35 cellular contexts compared by ENCODE assay signal in the genomic region with DNA sequence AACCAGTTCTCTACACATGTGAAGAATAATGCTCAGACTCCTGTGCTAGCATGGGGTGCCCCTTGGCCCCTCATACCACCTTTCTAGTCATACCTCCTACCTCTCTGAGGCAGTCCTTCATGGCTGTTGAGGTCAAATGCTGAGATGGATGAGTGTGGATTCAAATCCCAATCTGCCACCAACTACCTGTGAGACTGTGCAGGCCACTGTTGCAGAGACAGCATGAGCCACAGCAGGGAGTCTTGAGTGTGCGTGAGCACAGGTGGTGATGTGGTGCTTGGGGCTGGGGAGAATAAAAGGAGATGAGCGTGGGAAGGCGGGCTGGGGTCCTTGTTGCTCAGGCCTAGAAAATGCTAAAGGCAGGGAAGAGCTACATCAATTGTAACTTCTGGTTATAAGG.
"Had no signal": no experiment of that assay in that cellular context is flagged by ENCODE, and none has a peak within 500 bp of the region (broad histone marks: within the 10 kb centered on the region; RNA-seq: fewer than 3 reads in every experiment).

No MANE protein-coding gene starts in this region.

- H3K4me1 Mint-ChIP-seq: activated CD4-positive, alpha-beta T cell treated with anti-CD3 and anti-CD28 coated beads for 36 hours; activated CD4-positive, alpha-beta T cell treated with anti-CD3 and anti-CD28 coated beads, Interleukin-2, amount 10 ng/mL, durations not matched to agents 24 days and 14 days; activated CD8-positive, alpha-beta memory T cell treated with anti-CD3 and anti-CD28 coated beads, Interleukin-2, amount 10 ng/mL, durations not matched to agents 7 days and 5 days; activated naive CD4-positive, alpha-beta T cell treated with anti-CD3 and anti-CD28 coated beads, Interleukin-2, amount 50 U/mL, for 24 hours; activated naive CD8-positive, alpha-beta T cell treated with anti-CD3 and anti-CD28 coated beads for 36 hours; activated naive CD8-positive, alpha-beta T cell treated with anti-CD3 and anti-CD28 coated beads, Interleukin-2, amount 50 U/mL, for 24 hours; central memory CD8-positive, alpha-beta T cell had no signal

- H3K4me3 ChIP-seq: adrenal gland, ascending aorta, breast epithelium, cardiac muscle cell, coronary artery, dorsolateral prefrontal cortex, esophagus muscularis mucosa, gastrocnemius medialis, heart left ventricle had no signal

- H3K4me3 Mint-ChIP-seq: activated CD4-positive, alpha-beta memory T cell treated with anti-CD3 and anti-CD28 coated beads for 36 hours; activated CD4-positive, alpha-beta T cell treated with anti-CD3 and anti-CD28 coated beads for 36 hours; activated CD4-positive, alpha-beta T cell treated with anti-CD3 and anti-CD28 coated beads, Interleukin-2, amount 10 ng/mL, durations not matched to agents 24 days and 14 days; activated CD8-positive, alpha-beta memory T cell treated with anti-CD3 and anti-CD28 coated beads, Interleukin-2, amount 10 ng/mL, durations not matched to agents 7 days and 5 days; activated CD8-positive, alpha-beta T cell treated with anti-CD3 and anti-CD28 coated beads, Interleukin-2, amount 10 ng/mL, durations not matched to agents 7 days and 5 days; activated naive CD4-positive, alpha-beta T cell treated with anti-CD3 and anti-CD28 coated beads for 36 hours; activated naive CD4-positive, alpha-beta T cell treated with anti-CD3 and anti-CD28 coated beads, Interleukin-2, amount 50 U/mL, for 24 hours; activated naive CD8-positive, alpha-beta T cell treated with anti-CD3 and anti-CD28 coated beads for 36 hours; activated naive CD8-positive, alpha-beta T cell treated with anti-CD3 and anti-CD28 coated beads, Interleukin-2, amount 50 U/mL, for 24 hours; activated T-helper 1 cell treated with anti-CD3 and anti-CD28 coated beads, Interleukin-12 subunit alpha, Interleukin-12 subunit beta, Interleukin-2, Interleukin-4 antibody, amounts not matched to agents 30 ng/mL and 10 ng/mL and 1 ng/mL, durations not matched to agents 14 hours and 24 hours and 36 hours; brain; central memory CD8-positive, alpha-beta T cell; dendritic cell treated with granulocyte-macrophage colony-stimulating factor and Interleukin-4, amounts not matched to agents 40 ng/mL and 50 ng/mL, for 4 days had no signal

- ATAC-seq: activated CD4-positive, alpha-beta T cell treated with anti-CD3 and anti-CD28 coated beads for 36 hours; activated CD8-positive, alpha-beta memory T cell treated with anti-CD3 and anti-CD28 coated beads, Interleukin-2, amount 10 ng/mL, durations not matched to agents 7 days and 5 days; activated CD8-positive, alpha-beta T cell treated with anti-CD3 and anti-CD28 coated beads, Interleukin-2, amount 10 ng/mL, durations not matched to agents 7 days and 5 days; activated naive CD8-positive, alpha-beta T cell treated with anti-CD3 and anti-CD28 coated beads, Interleukin-2, amount 50 U/mL, for 24 hours; gastrocnemius medialis; heart left ventricle had no signal

- H3K27ac ChIP-seq: adrenal gland, ascending aorta, breast epithelium, cardiac muscle cell, coronary artery, dorsolateral prefrontal cortex, esophagus muscularis mucosa, foreskin keratinocyte, gastrocnemius medialis, heart left ventricle had no signal

- H3K9me3 Mint-ChIP-seq: activated CD4-positive, alpha-beta memory T cell treated with anti-CD3 and anti-CD28 coated beads for 36 hours; activated CD4-positive, alpha-beta T cell treated with anti-CD3 and anti-CD28 coated beads, Interleukin-2, amount 10 ng/mL, durations not matched to agents 24 days and 14 days; activated naive CD4-positive, alpha-beta T cell treated with anti-CD3 and anti-CD28 coated beads for 36 hours; activated naive CD4-positive, alpha-beta T cell treated with anti-CD3 and anti-CD28 coated beads, Interleukin-2, amount 50 U/mL, for 24 hours; activated naive CD8-positive, alpha-beta T cell treated with anti-CD3 and anti-CD28 coated beads for 36 hours; activated naive CD8-positive, alpha-beta T cell treated with anti-CD3 and anti-CD28 coated beads, Interleukin-2, amount 50 U/mL, for 24 hours; activated T-helper 1 cell treated with anti-CD3 and anti-CD28 coated beads, Interleukin-12 subunit alpha, Interleukin-12 subunit beta, Interleukin-2, Interleukin-4 antibody, amounts not matched to agents 30 ng/mL and 10 ng/mL and 1 ng/mL, durations not matched to agents 14 hours and 24 hours and 36 hours; activated T-helper 2 cell treated with anti-CD3 and anti-CD28 coated beads, Interferon-gamma antibody, Interleukin-2, Interleukin-4, amounts not matched to agents 10 μg/mL and 5 μg/mL and 100 μg/mL, durations not matched to agents 14 hours and 24 hours and 36 hours; central memory CD8-positive, alpha-beta T cell; dendritic cell treated with granulocyte-macrophage colony-stimulating factor and Interleukin-4, amounts not matched to agents 40 ng/mL and 50 ng/mL, for 4 days had no signal

- H3K27ac Mint-ChIP-seq: activated CD4-positive, alpha-beta memory T cell treated with anti-CD3 and anti-CD28 coated beads for 36 hours; activated CD4-positive, alpha-beta T cell treated with anti-CD3 and anti-CD28 coated beads for 36 hours; activated CD4-positive, alpha-beta T cell treated with anti-CD3 and anti-CD28 coated beads, Interleukin-2, amount 10 ng/mL, durations not matched to agents 24 days and 14 days; activated CD8-positive, alpha-beta memory T cell treated with anti-CD3 and anti-CD28 coated beads, Interleukin-2, amount 10 ng/mL, durations not matched to agents 7 days and 5 days; activated CD8-positive, alpha-beta T cell treated with anti-CD3 and anti-CD28 coated beads, Interleukin-2, amount 10 ng/mL, durations not matched to agents 7 days and 5 days; activated naive CD4-positive, alpha-beta T cell treated with anti-CD3 and anti-CD28 coated beads for 36 hours; activated naive CD4-positive, alpha-beta T cell treated with anti-CD3 and anti-CD28 coated beads, Interleukin-2, amount 50 U/mL, for 24 hours; activated naive CD8-positive, alpha-beta T cell treated with anti-CD3 and anti-CD28 coated beads for 36 hours; activated naive CD8-positive, alpha-beta T cell treated with anti-CD3 and anti-CD28 coated beads, Interleukin-2, amount 50 U/mL, for 24 hours; activated T-helper 1 cell treated with anti-CD3 and anti-CD28 coated beads, Interleukin-12 subunit alpha, Interleukin-12 subunit beta, Interleukin-2, Interleukin-4 antibody, amounts not matched to agents 30 ng/mL and 10 ng/mL and 1 ng/mL, durations not matched to agents 14 hours and 24 hours and 36 hours; activated T-helper 2 cell treated with anti-CD3 and anti-CD28 coated beads, Interferon-gamma antibody, Interleukin-2, Interleukin-4, amounts not matched to agents 10 μg/mL and 5 μg/mL and 100 μg/mL, durations not matched to agents 14 hours and 24 hours and 36 hours; brain; dendritic cell treated with granulocyte-macrophage colony-stimulating factor and Interleukin-4, amounts not matched to agents 40 ng/mL and 50 ng/mL, for 4 days had no signal

- H3K36me3 Mint-ChIP-seq: activated CD4-positive, alpha-beta memory T cell treated with anti-CD3 and anti-CD28 coated beads for 36 hours; activated CD8-positive, alpha-beta memory T cell treated with anti-CD3 and anti-CD28 coated beads, Interleukin-2, amount 10 ng/mL, durations not matched to agents 7 days and 5 days; activated naive CD4-positive, alpha-beta T cell treated with anti-CD3 and anti-CD28 coated beads, Interleukin-2, amount 50 U/mL, for 24 hours; activated naive CD8-positive, alpha-beta T cell treated with anti-CD3 and anti-CD28 coated beads for 36 hours; brain had no signal

- H3K27me3 ChIP-seq: adrenal gland, ascending aorta, breast epithelium, cardiac muscle cell, dorsolateral prefrontal cortex, esophagus muscularis mucosa, gastrocnemius medialis, heart left ventricle had no signal

- H3K9me3 ChIP-seq: adrenal gland, ascending aorta, breast epithelium, esophagus muscularis mucosa, gastrocnemius medialis, heart left ventricle had no signal

- H3K4me1 ChIP-seq: ascending aorta, breast epithelium had no signal

- H3K36me3 ChIP-seq: adrenal gland, ascending aorta, breast epithelium, cardiac muscle cell, esophagus muscularis mucosa, gastrocnemius medialis, heart left ventricle had no signal

- DNase-seq: activated CD4-positive, alpha-beta memory T cell treated with anti-CD3 and anti-CD28 coated beads for 36 hours; activated CD4-positive, alpha-beta T cell treated with anti-CD3 and anti-CD28 coated beads for 36 hours; activated CD4-positive, alpha-beta T cell treated with anti-CD3 and anti-CD28 coated beads, Interleukin-2, amount 10 ng/mL, durations not matched to agents 24 days and 14 days; activated CD4-positive, CD25-positive, alpha-beta regulatory T cell; activated CD4-positive, CD25-positive, alpha-beta regulatory T cell treated with anti-CD3 and anti-CD28 coated beads, Interleukin-2, amount 50 U/mL, for 72 hours; activated CD8-positive, alpha-beta memory T cell treated with anti-CD3 and anti-CD28 coated beads, Interleukin-2, amount 10 ng/mL, durations not matched to agents 7 days and 5 days; activated CD8-positive, alpha-beta memory T cell treated with anti-CD3 and anti-CD28 coated beads, Interleukin-2, amount 50 U/mL, for 4 hours; activated CD8-positive, alpha-beta T cell treated with anti-CD3 and anti-CD28 coated beads, Interleukin-2, amount 10 ng/mL, durations not matched to agents 7 days and 5 days; activated effector memory CD4-positive, alpha-beta T cell treated with anti-CD3 and anti-CD28 coated beads, Interleukin-2, amount 50 U/mL, for 16 hours; activated naive CD4-positive, alpha-beta T cell treated with anti-CD3 and anti-CD28 coated beads for 36 hours; activated naive CD8-positive, alpha-beta T cell treated with anti-CD3 and anti-CD28 coated beads for 36 hours; activated naive CD8-positive, alpha-beta T cell treated with anti-CD3 and anti-CD28 coated beads, Interleukin-2, amount 50 U/mL, for 24 hours; activated T-cell treated with anti-CD3 and anti-CD28 coated beads, Interleukin-2, amount 50 U/mL, for 1 hour; activated T-cell treated with anti-CD3 and anti-CD28 coated beads, Interleukin-2, amount 50 U/mL, for 48 hours; adrenal gland; amygdala; dorsolateral prefrontal cortex; effector memory CD4-positive, alpha-beta T cell; erythroblast; foreskin keratinocyte; gastrocnemius medialis; glutamatergic neuron; heart left ventricle; T-helper 2 cell had no signal
